13 cellular contexts compared by ENCODE assay signal in the genomic region with DNA sequence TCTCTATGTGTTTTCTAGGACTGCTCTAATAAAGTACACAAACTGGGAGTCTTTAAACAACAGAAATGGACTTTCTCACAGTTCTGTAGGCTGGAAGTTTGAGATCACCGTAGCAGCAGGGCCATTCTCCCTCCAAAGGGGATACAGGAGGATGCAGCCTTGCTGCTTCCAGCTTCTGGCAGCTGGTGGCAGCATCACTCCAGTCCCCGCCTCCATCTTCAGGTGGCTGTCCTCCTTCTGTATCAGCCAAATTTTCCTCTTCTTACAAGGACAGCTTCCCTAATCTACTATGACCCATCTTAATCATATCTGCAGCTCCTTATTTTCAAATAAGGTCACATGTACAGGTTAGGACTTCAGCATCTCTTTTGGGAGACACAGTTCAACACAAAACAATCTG. TPM values are rescaled to one million over a fixed set of nuclear protein-coding genes. Genes with fewer than 3 reads are reported as not detected.
DNase-seq lines count a peak whose midpoint lies in the region; ATAC-seq, FAIRE-seq and TF ChIP-seq lines count a peak whose summit lies in the region.
"Not testable (repeated sequence)": the region's sequence is repeated elsewhere in the genome, so short reads cannot be mapped to it uniquely, and the experiment has no call there.
"Had no signal": no experiment of that assay in that cellular context is flagged by ENCODE, and none has a peak within 500 bp of the region (broad histone marks: within the 10 kb centered on the region; RNA-seq: fewer than 3 reads in every experiment).

No MANE protein-coding gene starts in this region.

- not testable (repeated sequence) for H3K27me3 ChIP-seq in A673 (replicated peaks; ENCODE audit: insufficient read depth, low read depth, low read length, poor library complexity); OCI-LY3 (ENCODE audit: low read depth, low read length); pancreas
- peaks cover 0 to 14% of the 10 kb centered on the region in 2 donors for H3K27me3 ChIP-seq in left lung

- H3K9me3 ChIP-seq in A673 (ENCODE audit: low read depth, low read length, poor library complexity, severe bottlenecking); OCI-LY3 (ENCODE audit: insufficient read depth, low read length); left lung; pancreas: not testable (repeated sequence)

- not testable (repeated sequence) for H4K20me1 ChIP-seq in OCI-LY3 (ENCODE audit: insufficient read depth, low read length)

- DNase-seq in A673 (ENCODE audit: low spot score); GM10266 (ENCODE audit: extremely low spot score); astrocyte of the spinal cord (ENCODE audit: low read depth, low spot score); epithelial cell of proximal tubule (ENCODE audit: low read depth); left lung; pancreas: not testable (repeated sequence)

- H3K79me2 ChIP-seq in OCI-LY3 (ENCODE audit: low read length) = not testable (repeated sequence)

- intact Hi-C loops in A673 (cut with micrococcal nuclease; ENCODE audit: unreplicated experiment); left lung (cut with DNase I); pancreas (cut with DNase I): not testable (repeated sequence)

- POLR2A ChIA-PET in A673 (lab: Charles Lee; ENCODE audit: low non-redundant PET) = not testable (repeated sequence)

- not testable (repeated sequence) for H3K4me1 ChIP-seq in A673 (ENCODE audit: insufficient read depth, low read length, poor library complexity, severe bottlenecking); left lung; pancreas
- peaks cover 10% of the 10 kb centered on the region for H3K4me1 ChIP-seq in OCI-LY3 (ENCODE audit: low read length)

- not testable (repeated sequence) for FAIRE-seq in pancreas (lab: Jason Lieb, UNC)

- not testable (repeated sequence) for H2AFZ ChIP-seq in OCI-LY3 (ENCODE audit: low read depth, low read length)

- peak; percentile 48 for TF ChIP-seq CTCF in A673 (conservative IDR thresholded peaks at IDR 0.05; ENCODE audit: low read depth, low read length)
- TF ChIP-seq CTCF in GM10266 (IDR thresholded peaks at IDR 0.05; ENCODE audit: control insufficient read depth, insufficient read depth, low read depth, missing control alignments) = peak; percentile 15
- TF ChIP-seq CTCF in OCI-LY3 (IDR thresholded peaks at IDR 0.05; ENCODE audit: low read depth, low read length) = peak; percentile 59
- peak; percentile 14 for TF ChIP-seq CTCF in astrocyte of the spinal cord (IDR thresholded peaks at IDR 0.05; ENCODE audit: low read depth, low read length)
- TF ChIP-seq CTCF in epithelial cell of proximal tubule (conservative IDR thresholded peaks at IDR 0.05; ENCODE audit: low read depth, low read length) = peak; percentile 49
- not testable (repeated sequence) for TF ChIP-seq CTCF in left lung (IDR thresholded peaks at IDR 0.05)
- peak in 1 of 4 donors; percentile 7 for TF ChIP-seq CTCF in pancreas (IDR thresholded peaks at IDR 0.05)

- ATAC-seq in HG02885 (IDR thresholded peaks at IDR 0.05; ENCODE audit: poor library complexity, unreplicated experiment) (peak; percentile 58), left lung (peak; percentile 52), pancreas (peak in 3 of 4 donors; percentile 43 to 67 (median 48))

- 69 to 82% methylated on average over 2 of the region's 2 CpGs for WGBS in pancreas, 2 donors

- not testable (repeated sequence) for H3K9ac ChIP-seq in OCI-LY3 (ENCODE audit: low read length)

- CTCF ChIA-PET in A673 (lab: Charles Lee) = not testable (repeated sequence)

- not testable (repeated sequence) for H3K27ac ChIP-seq in A673 (ENCODE audit: low read depth, low read length, poor library complexity, severe bottlenecking); OCI-LY3 (ENCODE audit: low read length); left lung; pancreas

- H3K36me3 ChIP-seq in A673 (ENCODE audit: insufficient read depth, low read length, poor library complexity, severe bottlenecking); OCI-LY3 (replicated peaks; ENCODE audit: low read depth, low read length); left lung; pancreas: not testable (repeated sequence)

- H3K4me3 ChIP-seq in A673 (ENCODE audit: low read depth, low read length, poor library complexity, severe bottlenecking); OCI-LY3 (ENCODE audit: low read length); astrocyte of the spinal cord (ENCODE audit: low read depth, low read length); epithelial cell of proximal tubule (ENCODE audit: low read depth, low read length); left lung; pancreas: not testable (repeated sequence)

- in situ Hi-C loops in astrocyte of the spinal cord (cut with HindIII; ENCODE audit: low sequenced_read_pairs) = not testable (repeated sequence)

- not testable (repeated sequence) for BruUV-seq in A673 (replicated peaks; lab: Mats Ljungman, UMichigan)

- H3K4me2 ChIP-seq in OCI-LY3 (ENCODE audit: low read length) = not testable (repeated sequence)

RNA-seq across cellular contexts. Expression of a gene that starts 13.1 kb away (rescaled TPM):
- total RNA-seq in A673 (2021) (0.34 TPM in 1 of 2 replicates, not detected in the other), epithelial cell of proximal tubule (not detected in 2 replicates), left lung (under 1 TPM in 1 of 2 donors, not detected in 1; 0.18 TPM), pancreas (under 1 TPM in 4 of 6 donors, not detected in 2; 0.09 to 0.39 (median 0.23) TPM)
- under 1 TPM; 0.38 to 0.73 TPM for polyA plus RNA-seq in pancreas
- total RNA-seq: activated CD4-positive, alpha-beta T cell treated with anti-CD3 and anti-CD28 coated beads for 36 hours; activated CD8-positive, alpha-beta memory T cell treated with anti-CD3 and anti-CD28 coated beads for 36 hours; activated T-cell treated with anti-CD3 and anti-CD28 coated beads, Interleukin-2, amount 50 U/mL, for 4 hours; dermis microvascular lymphatic vessel endothelial cell; endothelial cell of umbilical vein had no signal
- polyA plus RNA-seq: endothelial cell of umbilical vein had no signal
